In the genomic region with DNA sequence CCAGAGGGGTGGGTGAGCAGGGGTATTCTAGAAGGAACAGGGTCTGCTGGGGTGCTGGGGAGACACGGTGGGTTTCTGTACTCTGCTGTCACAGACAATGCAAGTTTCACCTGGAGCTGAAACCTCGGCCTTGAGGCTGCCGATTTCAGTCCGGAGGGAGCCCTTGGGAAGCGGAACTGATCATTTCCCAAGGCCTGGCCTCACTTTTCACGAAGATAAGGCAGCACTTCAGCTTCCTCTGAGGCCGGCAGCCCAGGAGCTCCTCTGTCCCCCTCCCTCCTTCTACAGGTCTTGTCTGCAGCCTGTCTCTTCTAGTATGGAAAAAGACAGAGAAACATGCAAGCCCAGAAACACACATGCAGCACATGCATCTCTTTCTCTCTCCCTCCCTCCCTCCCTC, we compare ENCODE assay signal across 12 cellular contexts.
"Had no signal": no experiment of that assay in that cellular context is flagged by ENCODE, and none has a peak within 500 bp of the region (broad histone marks: within the 10 kb centered on the region; RNA-seq: fewer than 3 reads in every experiment).

No MANE protein-coding gene starts in this region.

- H3K4me1 Mint-ChIP-seq: activated naive CD8-positive, alpha-beta T cell treated with anti-CD3 and anti-CD28 coated beads for 36 hours had no signal

- H3K9me3 ChIP-seq: spleen, upper lobe of left lung had no signal

- H3K27ac ChIP-seq: dorsolateral prefrontal cortex, spleen, upper lobe of left lung had no signal

- H3K27ac Mint-ChIP-seq: activated CD8-positive, alpha-beta memory T cell treated with anti-CD3 and anti-CD28 coated beads, Interleukin-2, amount 10 ng/mL, durations not matched to agents 7 days and 5 days; activated naive CD8-positive, alpha-beta T cell treated with anti-CD3 and anti-CD28 coated beads for 36 hours; naive thymus-derived CD4-positive, alpha-beta T cell; progenitor cell of endocrine pancreas had no signal

- H3K9me3 Mint-ChIP-seq: activated naive CD8-positive, alpha-beta T cell treated with anti-CD3 and anti-CD28 coated beads for 36 hours; activated T-cell treated with anti-CD3 and anti-CD28 coated beads, Interleukin-2, amount 50 U/mL, for 4 hours; naive thymus-derived CD4-positive, alpha-beta T cell had no signal

- H3K27me3 ChIP-seq: upper lobe of left lung had no signal

- H3K36me3 Mint-ChIP-seq: activated CD8-positive, alpha-beta memory T cell treated with anti-CD3 and anti-CD28 coated beads, Interleukin-2, amount 10 ng/mL, durations not matched to agents 7 days and 5 days; activated naive CD8-positive, alpha-beta T cell treated with anti-CD3 and anti-CD28 coated beads for 36 hours; naive thymus-derived CD4-positive, alpha-beta T cell had no signal

- H3K4me3 Mint-ChIP-seq: activated CD8-positive, alpha-beta memory T cell treated with anti-CD3 and anti-CD28 coated beads, Interleukin-2, amount 10 ng/mL, durations not matched to agents 7 days and 5 days; activated naive CD8-positive, alpha-beta T cell treated with anti-CD3 and anti-CD28 coated beads for 36 hours; activated T-cell treated with anti-CD3 and anti-CD28 coated beads, Interleukin-2, amount 50 U/mL, for 4 hours; naive thymus-derived CD4-positive, alpha-beta T cell had no signal

- DNase-seq: activated CD4-positive, alpha-beta T cell treated with anti-CD3 and anti-CD28 coated beads for 1 hour; activated gamma-delta T cell; activated naive CD8-positive, alpha-beta T cell treated with anti-CD3 and anti-CD28 coated beads for 36 hours; activated T-cell treated with anti-CD3 and anti-CD28 coated beads, Interleukin-2, amount 50 U/mL, for 4 hours; dorsolateral prefrontal cortex; spleen; stimulated activated naive CD4-positive, alpha-beta T cell; upper lobe of left lung had no signal

- H3K4me3 ChIP-seq: dorsolateral prefrontal cortex, lung, spleen, upper lobe of left lung had no signal

- H3K36me3 ChIP-seq: spleen, upper lobe of left lung had no signal
